Comparison of ENCODE assay signal across 27 cellular contexts in the genomic region with DNA sequence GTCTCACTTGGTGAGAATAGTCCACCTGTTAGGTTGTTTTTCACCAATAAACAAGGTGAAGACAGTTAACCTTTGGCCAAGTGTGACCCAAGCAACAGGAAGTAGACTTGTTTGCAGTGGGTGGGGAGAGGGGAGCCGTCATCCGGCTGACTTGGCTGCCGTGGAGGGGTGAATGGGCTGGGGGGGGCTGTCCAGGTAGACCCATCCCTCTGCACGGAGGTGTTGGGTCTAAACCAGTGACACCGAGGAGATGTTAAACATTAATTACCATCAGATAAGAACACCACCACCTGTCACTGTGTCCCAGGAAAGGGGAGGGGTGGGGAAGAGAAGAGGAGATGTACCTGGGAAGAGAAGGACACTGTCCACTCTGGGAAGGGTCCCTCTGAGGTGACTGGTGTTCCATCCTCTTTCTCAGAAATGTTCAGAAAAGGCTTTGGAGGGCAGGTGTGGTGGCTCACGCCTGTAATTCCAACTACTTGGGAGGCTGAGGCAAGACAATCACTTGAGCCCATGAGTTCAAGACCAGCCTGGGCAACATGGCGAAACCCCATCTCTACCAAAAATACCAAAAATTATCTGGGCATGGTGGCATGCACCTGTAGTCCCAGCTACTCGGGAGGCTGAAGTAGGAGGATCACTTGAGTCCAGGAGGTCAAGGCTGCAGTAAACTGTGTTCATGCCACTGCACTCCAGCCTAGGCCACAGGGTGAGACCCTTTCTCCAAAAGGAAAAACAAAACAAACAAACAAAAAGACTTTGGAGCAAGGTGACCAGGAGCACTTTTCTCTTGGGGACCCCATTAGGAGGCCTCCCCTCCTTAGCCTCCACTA. TPM values are rescaled to one million over a fixed set of nuclear protein-coding genes. Genes with fewer than 3 reads are reported as not detected.
DNase-seq lines count a peak whose midpoint lies in the region; ATAC-seq, FAIRE-seq and TF ChIP-seq lines count a peak whose summit lies in the region.
"Had no signal": no experiment of that assay in that cellular context is flagged by ENCODE, and none has a peak within 500 bp of the region (broad histone marks: within the 10 kb centered on the region; RNA-seq: fewer than 3 reads in every experiment).

No MANE protein-coding gene starts in this region.

- H3K27ac Mint-ChIP-seq in WTC11 (no peak overlapping the region), type B pancreatic cell (peak overlapping the region; percentile 48)
- H3K27ac Mint-ChIP-seq: activated naive CD8-positive, alpha-beta T cell; CD4-positive, alpha-beta T cell; natural killer cell had no signal

- H3K9me3 Mint-ChIP-seq in WTC11 (no peaks in the 10 kb centered on the region), type B pancreatic cell (no peaks in the 10 kb centered on the region)
- H3K9me3 Mint-ChIP-seq: CD4-positive, alpha-beta T cell; natural killer cell had no signal

- H3K27me3 Mint-ChIP-seq in WTC11 (ENCODE audit: low read depth) (no peaks in the 10 kb centered on the region), type B pancreatic cell (peaks cover 9% of the 10 kb centered on the region)

- CTCF ChIA-PET in WTC11 (lab: Charles Lee): no interaction called here

- H3K4me1 Mint-ChIP-seq in WTC11: peaks cover 20% of the 10 kb centered on the region
- H3K4me1 Mint-ChIP-seq in type B pancreatic cell (ENCODE audit: unreplicated experiment): peaks cover 18% of the 10 kb centered on the region
- H3K4me1 Mint-ChIP-seq: natural killer cell had no signal

- FAIRE-seq in GM19239 (lab: Jason Lieb, UNC): no peak
- FAIRE-seq: GM18507 had no signal

- TF ChIP-seq CTCF in WTC11 (IDR thresholded peaks at IDR 0.05): no peak
- TF ChIP-seq CTCF in type B pancreatic cell (conservative IDR thresholded peaks at IDR 0.05): no peak

- POLR2A ChIA-PET in WTC11 (lab: Charles Lee): no interaction called here

- H3K36me3 Mint-ChIP-seq in WTC11: no peaks in the 10 kb centered on the region
- H3K36me3 Mint-ChIP-seq in type B pancreatic cell: no peaks in the 10 kb centered on the region
- H3K36me3 Mint-ChIP-seq: activated naive CD8-positive, alpha-beta T cell; natural killer cell had no signal

- ATAC-seq in WTC11 (no peak), GM21737 (IDR thresholded peaks at IDR 0.05; ENCODE audit: unreplicated experiment) (no peak)
- ATAC-seq: heart right ventricle, left lobe of liver, natural killer cell, Right ventricle myocardium inferior had no signal

- DNase-seq in HuH-7 (ENCODE audit: low spot score) (peak; percentile 42), WTC11 (ENCODE audit: low spot score) (no peak), mucosa of gallbladder (ENCODE audit: low spot score) (peak; percentile 66), type B pancreatic cell (ENCODE audit: extremely low spot score, unreplicated experiment) (no peak), GM19239 (ENCODE audit: insufficient read length, low spot score) (no peak), NCI-H226 (no peak)
- DNase-seq: activated CD4-positive, alpha-beta T cell treated with anti-CD3 and anti-CD28 coated beads, Interleukin-2, amount 50 U/mL, for 4 hours; activated CD4-positive, CD25-positive, alpha-beta regulatory T cell; CD4-positive, alpha-beta T cell; central memory CD4-positive, alpha-beta T cell; heart right ventricle; Kasumi-1; mesendoderm; natural killer cell; NCI-H1048; NCI-H187 treated with DMSO at 0.1 percent for 48 hours; NCI-H69; stimulated activated CD4-positive, alpha-beta T cell treated with anti-CD3 and anti-CD28 coated beads, Interleukin-4, amount 100 ng/mL, for 4 hours; stimulated activated naive CD4-positive, alpha-beta T cell treated with Interleukin-2 at 50 U/mL for 16 hours had no signal

- H3K4me3 Mint-ChIP-seq in WTC11 (no peak overlapping the region), type B pancreatic cell (no peak overlapping the region)
- H3K4me3 Mint-ChIP-seq: activated naive CD8-positive, alpha-beta T cell; CD4-positive, alpha-beta T cell; natural killer cell had no signal

TF ChIP-seq in WTC11, 78 proteins besides CTCF, POLR2A, EP300 and RAD21:
- TF ChIP-seq MXD4 (CRISPR knock-in tag; IDR thresholded peaks at IDR 0.05; ENCODE audit: borderline replicate concordance) (no peak), GABPB1 (CRISPR knock-in tag; IDR thresholded peaks at IDR 0.05) (peak; percentile 59)

RNA-seq across cellular contexts. Expression of a gene that starts 6.7 kb away (rescaled TPM):
- total RNA-seq in WTC11 (2021) (0.13 to 0.16 TPM (median 0.14 TPM) in 3 replicates), mucosa of gallbladder (1.7 TPM), type B pancreatic cell (ENCODE audit: low replicate concordance) (0.12 and 0.70 TPM in 2 replicates)
- total RNA-seq: CD4-positive, alpha-beta T cell; fibroblast of villous mesenchyme; H4 had no signal

RNA-seq across cellular contexts. Expression of a gene that starts 24.3 kb away (rescaled TPM):
- total RNA-seq in WTC11 (2021): 0.14 to 0.28 TPM (median 0.25 TPM) in 3 replicates
- total RNA-seq in mucosa of gallbladder: 11.6 TPM
- total RNA-seq in type B pancreatic cell (ENCODE audit: low replicate concordance): 1.1 and 2.8 TPM in 2 replicates
- total RNA-seq: CD4-positive, alpha-beta T cell; fibroblast of villous mesenchyme; G401; natural killer cell had no signal

Comparison
In these comparisons a context has a peak if more than half of its experiments do, and no peak if none do; other contexts are left out.
1. DNase-seq: peak in HuH-7 (single experiment) and mucosa of gallbladder (single experiment); none in WTC11 (single experiment), type B pancreatic cell (single experiment), GM19239 (single experiment) and NCI-H226 (single experiment).